In the genomic region with DNA sequence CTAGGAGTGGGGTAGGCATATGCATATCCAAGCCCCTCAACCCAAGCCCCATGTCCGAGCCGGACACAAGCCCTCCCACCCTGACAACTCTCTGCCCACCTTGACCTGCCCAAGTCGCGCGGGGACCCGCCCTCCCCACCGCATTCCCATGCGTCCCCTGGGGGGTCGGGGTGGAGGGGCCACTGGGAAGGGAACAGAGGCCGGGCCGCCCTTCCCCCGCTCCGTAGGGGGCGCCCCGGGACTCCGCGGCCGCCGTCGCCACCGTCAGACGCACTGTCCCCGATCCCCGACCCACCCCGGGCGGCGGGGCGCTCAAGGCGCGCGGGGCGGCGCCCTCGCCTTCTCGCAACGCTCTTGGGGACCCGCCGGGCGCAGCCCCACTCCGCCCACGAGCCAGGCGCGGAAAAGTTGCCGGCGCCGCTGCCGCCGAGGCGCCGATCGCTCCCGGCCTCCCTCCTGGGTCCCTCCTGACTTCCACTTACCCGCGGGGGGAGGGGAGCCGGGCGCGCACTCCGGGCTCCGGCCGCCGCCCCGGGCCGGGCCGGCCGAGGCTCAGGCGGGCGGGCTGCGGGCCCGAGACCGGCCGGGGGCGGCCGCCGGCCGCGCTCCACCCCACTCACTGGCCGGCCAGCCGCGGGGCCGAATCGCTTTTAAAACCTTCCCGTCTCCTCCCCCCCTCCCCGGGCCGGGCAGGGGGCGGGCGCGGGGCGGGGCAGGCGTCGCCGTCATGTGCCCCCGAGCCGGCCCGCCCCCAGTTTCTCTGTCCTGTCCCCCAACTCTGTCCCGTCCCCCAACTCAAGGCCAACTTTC, we compare ENCODE assay signal across 8 cellular contexts. TPM values are rescaled to one million over a fixed set of nuclear protein-coding genes. Genes with fewer than 3 reads are reported as not detected.
DNase-seq lines count a peak whose midpoint lies in the region; ATAC-seq and TF ChIP-seq lines count a peak whose summit lies in the region.

No MANE protein-coding gene starts in this region.

- H3K9me3 ChIP-seq in left ventricle myocardium inferior (replicated peaks) (no peaks in the 10 kb centered on the region), prostate gland (no peaks in the 10 kb centered on the region)

- DNase-seq in HCEC 1CT (peak; percentile 73), amygdala (lab: John Stamatoyannopoulos, UW) (peak in 30 of 56 donors; percentile 18 to 73 (median 47)), left ventricle myocardium inferior (peak; percentile 91), prostate gland (ENCODE audit: low spot score) (peak; percentile 85), NCI-H187 treated with DMSO at 0.1 percent for 48 hours (lab: John Stamatoyannopoulos, UW) (no peak), cerebellar nuclear complex (lab: John Stamatoyannopoulos, UW) (no peak)

- H3K36me3 ChIP-seq in left ventricle myocardium inferior (peaks cover 3% of the 10 kb centered on the region), prostate gland (no peaks in the 10 kb centered on the region)

- no peak for ATAC-seq in SK-N-SH treated with all-trans-retinoic acid at 6 μM for 48 hours

- intact Hi-C loops in left ventricle myocardium inferior (cut with micrococcal nuclease) (no loop called here), prostate gland (cut with DNase I) (no loop called here)

- H3K4me3 ChIP-seq in left ventricle myocardium inferior = peak overlapping the region; percentile 94
- peak overlapping the region; percentile 91 to 96 for H3K4me3 ChIP-seq in prostate gland

- under 1% methylated on average over 82 of the region's 95 CpGs for WGBS in prostate gland

- TF ChIP-seq CTCF in C4-2B (conservative IDR thresholded peaks at IDR 0.05) (no peak), left ventricle myocardium inferior (IDR thresholded peaks at IDR 0.05; ENCODE audit: borderline replicate concordance) (peak; percentile 22), prostate gland (IDR thresholded peaks at IDR 0.05) (peak in 1 of 4 experiments; percentile 40)

- H3K4me1 ChIP-seq in left ventricle myocardium inferior (peaks cover 85% of the 10 kb centered on the region), prostate gland (replicated peaks) (peaks cover 22% of the 10 kb centered on the region)

- H3K27ac ChIP-seq in C4-2B = peak overlapping the region; percentile 70
- peak overlapping the region; percentile 99 for H3K27ac ChIP-seq in left ventricle myocardium inferior (replicated peaks)
- H3K27ac ChIP-seq in prostate gland = peak overlapping the region; percentile 98 to 99

- no peaks in the 10 kb centered on the region for H3K27me3 ChIP-seq in left ventricle myocardium inferior (ENCODE audit: low read depth)
- H3K27me3 ChIP-seq in prostate gland (replicated peaks; ENCODE audit: insufficient read depth) = no peaks in the 10 kb centered on the region

- peak; percentile 81 for TF ChIP-seq POLR2A in prostate gland (IDR thresholded peaks at IDR 0.05)

TF ChIP-seq in SK-N-SH treated with all-trans-retinoic acid at 6 μM for 48 hours, 23 proteins besides CTCF, POLR2A, EP300 and RAD21:
- TF ChIP-seq CSDC2 (CRISPR knock-in tag; IDR thresholded peaks at IDR 0.05) (peak; percentile 39; the same call in 1 of the 2 replicates), ZC3H10 (CRISPR knock-in tag; IDR thresholded peaks at IDR 0.05) (no peak), ZFP3 (CRISPR knock-in tag; IDR thresholded peaks at IDR 0.05) (0 out of 2 replicates have a peak, but pooled peaks have one; percentile 17), GLIS3 (CRISPR knock-in tag; IDR thresholded peaks at IDR 0.05) (peak; percentile 15; the same call in 1 of the 2 replicates), PATZ1 (CRISPR knock-in tag; IDR thresholded peaks at IDR 0.05; ENCODE audit: borderline replicate concordance) (peak; percentile 63; the same call in 1 of the 2 replicates)
TF ChIP-seq in SK-N-SH treated with all-trans-retinoic acid at 6 μM for 48 hours: peak in this region for 4.

RNA-seq across cellular contexts. Expression of gene NANOS3, which starts 34.4 kb away (rescaled TPM):
- 1.3 TPM for total RNA-seq in left ventricle myocardium inferior
- total RNA-seq in prostate gland = 1 to 10 TPM in 1 of 2 donors, not detected in 1; 1.5 TPM

RNA-seq across cellular contexts. Expression of gene ZSWIM4, which starts 47.3 kb away (rescaled TPM):
- total RNA-seq in left ventricle myocardium inferior (2.6 TPM), prostate gland (10 to 100 TPM in 1 of 2 donors, 1 to 10 TPM in 1; 9.7 to 14.2 TPM)

Comparison
In these comparisons a context has a peak if more than half of its experiments do, and no peak if none do; other contexts are left out.
1. DNase-seq: peak in HCEC 1CT (single experiment), amygdala (30 of 56), left ventricle myocardium inferior (single experiment) and prostate gland (single experiment); none in NCI-H187 treated with DMSO at 0.1 percent for 48 hours (single experiment) and cerebellar nuclear complex (0 of 2).
2. Peak in every context shown above with its lines, with median percentiles within 50 percentile points of each other: H3K27ac ChIP-seq.